ENCODE assay signal across 16 cellular contexts in genomic region chr1:32316906-32317282, GRCh38.
DNase-seq lines count a peak whose midpoint lies in the region; ATAC-seq and TF ChIP-seq lines count a peak whose summit lies in the region.
"Had no signal": no experiment of that assay in that cellular context is flagged by ENCODE, and none has a peak within 500 bp of the region (broad histone marks: within the 10 kb centered on the region; RNA-seq: fewer than 3 reads in every experiment).

No MANE protein-coding gene starts in this region.

- H3K9me3 ChIP-seq in DOHH2 (ENCODE audit: control insufficient read depth, insufficient read depth, low read length) (no peaks in the 10 kb centered on the region), OCI-LY1 (ENCODE audit: low read length) (no peaks in the 10 kb centered on the region), mucosa of rectum (ENCODE audit: control insufficient read depth in 2 of 2, low read length in 2 of 2) (no peaks in the 10 kb centered on the region)

- no peaks in the 10 kb centered on the region for H3K9me2 ChIP-seq in DOHH2 (replicated peaks; ENCODE audit: control insufficient read depth, low read length)
- H3K9me2 ChIP-seq in OCI-LY1 (ENCODE audit: low read depth, low read length): no peaks in the 10 kb centered on the region

- DNase-seq in GDM1 (lab: John Stamatoyannopoulos, UW) (no peak), NCI-H1436 (lab: John Stamatoyannopoulos, UW) (no peak)
- DNase-seq in central memory CD4-positive, alpha-beta T cell: no peak
- DNase-seq: activated naive CD4-positive, alpha-beta T cell treated with anti-CD3 and anti-CD28 coated beads for 36 hours; CD8-positive, alpha-beta memory T cell; effector CD8-positive, alpha-beta T cell; left cardiac atrium; NCI-H1417; NCI-H446; stimulated activated CD4-positive, alpha-beta T cell treated with anti-CD3 and anti-CD28 coated beads, Interleukin-15, amount 100 ng/mL, for 24 hours had no signal

- peak overlapping the region; percentile 47; the same call in 1 of the 2 replicates for H3K9ac ChIP-seq in OCI-LY1 (ENCODE audit: low read length)
- H3K9ac ChIP-seq in mucosa of rectum (ENCODE audit: low read depth in 1 of 2, low read length in 2 of 2): no peak overlapping the region
- H3K9ac ChIP-seq: KMS-11 had no signal

- H3K36me3 ChIP-seq in DOHH2 (ENCODE audit: control insufficient read depth, low read length) (peaks cover 55% of the 10 kb centered on the region), OCI-LY1 (ENCODE audit: insufficient read depth, low read length) (peaks cover 61% of the 10 kb centered on the region), mucosa of rectum (ENCODE audit: control insufficient read depth in 2 of 2, insufficient read depth in 2 of 2, low read length in 2 of 2) (peaks cover 20 to 26% of the 10 kb centered on the region in 2 donors)

- H4K20me1 ChIP-seq in DOHH2 (ENCODE audit: control insufficient read depth, insufficient read depth, low read depth, low read length): no peaks in the 10 kb centered on the region
- H4K20me1 ChIP-seq in OCI-LY1 (ENCODE audit: insufficient read depth, low read length): no peaks in the 10 kb centered on the region

- H3K4me1 ChIP-seq in DOHH2 (ENCODE audit: control insufficient read depth, low read length) (peaks cover 95% of the 10 kb centered on the region), OCI-LY1 (ENCODE audit: insufficient read depth, low read length, severe bottlenecking) (peaks cover 81% of the 10 kb centered on the region), mucosa of rectum (ENCODE audit: control insufficient read depth in 2 of 2, insufficient read depth in 2 of 2, low read length in 2 of 2) (peaks cover 9 to 18% of the 10 kb centered on the region in 2 donors)

- H3F3A ChIP-seq in DOHH2 (ENCODE audit: control insufficient read depth, insufficient read depth) (peaks cover 72% of the 10 kb centered on the region), OCI-LY1 (ENCODE audit: insufficient read depth, low read length) (no peaks in the 10 kb centered on the region)

- H3K4me2 ChIP-seq in DOHH2 (ENCODE audit: low read length): peak overlapping the region; percentile 82
- peak overlapping the region; percentile 82 for H3K4me2 ChIP-seq in OCI-LY1 (ENCODE audit: low read length)
- H3K4me2 ChIP-seq: KMS-11 had no signal

- TF ChIP-seq CTCF in DOHH2 (IDR thresholded peaks at IDR 0.05; ENCODE audit: low read depth, low read length, poor library complexity, severe bottlenecking): no peak
- TF ChIP-seq CTCF in OCI-LY1 (IDR thresholded peaks at IDR 0.05; ENCODE audit: low read length): no peak

- H3K27me3 ChIP-seq in DOHH2 (ENCODE audit: control insufficient read depth, low read length): no peaks in the 10 kb centered on the region
- H3K27me3 ChIP-seq in OCI-LY1 (ENCODE audit: insufficient read depth, low read length): no peaks in the 10 kb centered on the region
- no peaks in the 10 kb centered on the region for H3K27me3 ChIP-seq in mucosa of rectum (ENCODE audit: control insufficient read depth in 2 of 2, insufficient read depth in 2 of 2, low read length in 2 of 2)

- peak overlapping the region; percentile 97 for H3K27ac ChIP-seq in DOHH2 (ENCODE audit: low read depth, low read length)
- H3K27ac ChIP-seq in OCI-LY1 (ENCODE audit: low read depth, low read length, poor library complexity, severe bottlenecking): peak overlapping the region; percentile 94
- H3K27ac ChIP-seq in mucosa of rectum (ENCODE audit: low read depth in 2 of 2, low read length in 2 of 2): peak overlapping the region; percentile 76 to 89
- H3K27ac ChIP-seq: KMS-11 had no signal

- H3K79me2 ChIP-seq in DOHH2 (ENCODE audit: control insufficient read depth, low read length): peaks cover 71% of the 10 kb centered on the region
- H3K79me2 ChIP-seq in OCI-LY1 (ENCODE audit: insufficient read depth, low read length): peaks cover 23% of the 10 kb centered on the region

- no peak overlapping the region for H2AFZ ChIP-seq in OCI-LY1 (ENCODE audit: low read length)

- ATAC-seq in GM19455 (IDR thresholded peaks at IDR 0.05; ENCODE audit: unreplicated experiment) (peak; percentile 14), GM18909 (IDR thresholded peaks at IDR 0.05; ENCODE audit: poor library complexity, unreplicated experiment) (no peak)

- H3K4me3 ChIP-seq in DOHH2 (ENCODE audit: low read length): peak overlapping the region; percentile 66
- peak overlapping the region; percentile 0 for H3K4me3 ChIP-seq in OCI-LY1 (ENCODE audit: low read depth, low read length, poor library complexity, severe bottlenecking)
- peak overlapping the region in 1 of 2 donors; percentile 61 for H3K4me3 ChIP-seq in mucosa of rectum (ENCODE audit: low read length in 2 of 2)
